In genomic region chr11:95680169-95680929, GRCh38 we compare ENCODE assay signal across 8 cellular contexts.
A peak's percentile ranks its signal among the peaks of the same experiment; 100 is the strongest.
DNase-seq lines count a peak whose midpoint lies in the region; ATAC-seq, FAIRE-seq and TF ChIP-seq lines count a peak whose summit lies in the region.

No MANE protein-coding gene starts in this region.

- no peak for TF ChIP-seq POLR2A in H54 (IDR thresholded peaks at IDR 0.05; ENCODE audit: low read depth, low read length)

- FAIRE-seq in H54 (lab: Jason Lieb, UNC), result no peak

- POLR2A ChIA-PET in GM10248 (lab: Yijun Ruan, JAX), result no interaction called here

- CTCF ChIA-PET in GM10248 (lab: Yijun Ruan, JAX), result interaction anchor here (0.8 to 3.9 kb wide), 6 partner anchors 9 to 172 kb away, joined by 3 to 21 read pairs (median 6); no protein-coding TSS in a partner anchor

- no peak for TF ChIP-seq CTCF in GM10248 (IDR thresholded peaks at IDR 0.05; ENCODE audit: control extremely low read depth, extremely low read depth, low read depth, missing control alignments)
- no peak for TF ChIP-seq CTCF in foreskin fibroblast (IDR thresholded peaks at IDR 0.05; ENCODE audit: low read depth, low read length)

- H3K4me3 ChIP-seq in foreskin fibroblast (ENCODE audit: low read depth in 1 of 2, low read length in 2 of 2), result no peak overlapping the region

- ATAC-seq in GM21723 (IDR thresholded peaks at IDR 0.05; ENCODE audit: unreplicated experiment), result peak; percentile 94

- DNase-seq in GM10248 (ENCODE audit: extremely low spot score), result peak; percentile 29
- peak; percentile 63 for DNase-seq in NCI-H69 (lab: John Stamatoyannopoulos, UW)
- peak; percentile 24 to 76 for DNase-seq in foreskin fibroblast
- no peak for DNase-seq in stimulated activated naive CD4-positive, alpha-beta T cell (lab: John Stamatoyannopoulos, UW)
- no peak for DNase-seq in H54 (ENCODE audit: insufficient read length, low spot score)
- no peak for DNase-seq in Kasumi-1 (lab: John Stamatoyannopoulos, UW)
- no peak for DNase-seq in SKM-1 treated with dmso at 0.1 percent for 144 hours (lab: John Stamatoyannopoulos, UW; ENCODE audit: unreplicated experiment)

Comparison
In these comparisons a context has a peak if more than half of its experiments do, and no peak if none do; other contexts are left out.
1. DNase-seq: peak in GM10248 (single experiment), NCI-H69 (single experiment) and foreskin fibroblast (2 of 2); none in stimulated activated naive CD4-positive, alpha-beta T cell (0 of 6), H54 (single experiment), Kasumi-1 (0 of 2) and SKM-1 treated with dmso at 0.1 percent for 144 hours (single experiment).